In genomic region chr2:230429513-230429912, GRCh38 we compare ENCODE assay signal across 22 cellular contexts.
"Had no signal": no experiment of that assay in that cellular context is flagged by ENCODE, and none has a peak within 500 bp of the region (broad histone marks: within the 10 kb centered on the region; RNA-seq: fewer than 3 reads in every experiment).

No MANE protein-coding gene starts in this region.

- H3K4me1 ChIP-seq: psoas muscle, testis had no signal

- H3K9me3 ChIP-seq: pancreas, testis had no signal

- H3K27me3 Mint-ChIP-seq: type B pancreatic cell had no signal

- H3K36me3 ChIP-seq: gastrocnemius medialis, pancreas had no signal

- H3K4me1 Mint-ChIP-seq: nephron progenitor cell had no signal

- H3K27ac Mint-ChIP-seq: endodermal cell, nephron progenitor cell, type B pancreatic cell had no signal

- H3K4me3 ChIP-seq: esophagus squamous epithelium, gastrocnemius medialis, pancreas, psoas muscle, right atrium auricular region, testis, vagina had no signal

- H3K4me3 Mint-ChIP-seq: endodermal cell, nephron progenitor cell, type B pancreatic cell had no signal

- DNase-seq: activated CD4-positive, alpha-beta T cell treated with anti-CD3 and anti-CD28 coated beads for 4 hours; activated CD4-positive, alpha-beta T cell treated with anti-CD3 and anti-CD28 coated beads, Interleukin-2, amount 50 U/mL, for 48 hours; activated CD4-positive, CD25-positive, alpha-beta regulatory T cell; activated gamma-delta T cell; amygdala; cortex of kidney; endodermal cell; esophagus squamous epithelium; gastrocnemius medialis; hypothalamus; left ventricle myocardium superior; mammary epithelial cell; midbrain; nephron progenitor cell; pancreas; psoas muscle; stimulated activated CD4-positive, alpha-beta T cell treated with anti-CD3 and anti-CD28 coated beads, Interleukin-4, amount 100 ng/mL, for 24 hours; T-helper 1 cell; testis had no signal

- ATAC-seq: gastrocnemius medialis, left ventricle myocardium superior, pancreas, psoas muscle had no signal

- H3K27ac ChIP-seq: esophagus squamous epithelium, gastrocnemius medialis, pancreas, psoas muscle, right atrium auricular region, testis, vagina had no signal

- H3K27me3 ChIP-seq: esophagus squamous epithelium, gastrocnemius medialis, pancreas, right atrium auricular region, testis, vagina had no signal
